Comparison of ENCODE assay signal across 8 cellular contexts in genomic region chr17:27531469-27531948, GRCh38.
DNase-seq lines count a peak whose midpoint lies in the region; TF ChIP-seq lines count a peak whose summit lies in the region.

No MANE protein-coding gene starts in this region.

- no peaks in the 10 kb centered on the region for H3K27me3 Mint-ChIP-seq in IgD-negative memory B cell
- no peaks in the 10 kb centered on the region for H3K27me3 Mint-ChIP-seq in activated naive CD4-positive, alpha-beta T cell treated with anti-CD3 and anti-CD28 coated beads for 36 hours (ENCODE audit: low read depth)

- H3K4me3 Mint-ChIP-seq in IgD-negative memory B cell = peak overlapping the region in 2 of 4 donors; percentile 4 to 54
- no peak overlapping the region for H3K4me3 Mint-ChIP-seq in activated naive CD4-positive, alpha-beta T cell treated with anti-CD3 and anti-CD28 coated beads for 36 hours

- peaks cover 18 to 66% (median 59%) of the 10 kb centered on the region in 5 donors for H3K4me1 ChIP-seq in subcutaneous abdominal adipose tissue (ENCODE audit: control insufficient read depth in 5 of 5, insufficient read depth in 5 of 5, low read length in 5 of 5)

- CTCF ChIA-PET in activated naive CD4-positive, alpha-beta T cell treated with anti-CD3 and anti-CD28 coated beads for 36 hours (lab: Charles Lee) = no interaction called here

- no peak for TF ChIP-seq CTCF in dorsolateral prefrontal cortex (IDR thresholded peaks at IDR 0.05 in 54 of 56, conservative IDR thresholded peaks at IDR 0.05 in 2 of 56; ENCODE audit: low read depth in 1 of 56, partially characterized antibody in 56 of 56)

- peaks cover 15 to 32% (median 31%) of the 10 kb centered on the region in 3 donors for H3K4me1 Mint-ChIP-seq in IgD-negative memory B cell
- H3K4me1 Mint-ChIP-seq in activated naive CD4-positive, alpha-beta T cell treated with anti-CD3 and anti-CD28 coated beads for 36 hours (ENCODE audit: low read depth) = peaks cover 49% of the 10 kb centered on the region

- no peaks in the 10 kb centered on the region for H3K9me3 ChIP-seq in subcutaneous abdominal adipose tissue (ENCODE audit: control insufficient read depth in 5 of 5, low read length in 5 of 5)

- peak overlapping the region; percentile 7 to 68 (median 27) for H3K27ac Mint-ChIP-seq in IgD-negative memory B cell
- H3K27ac Mint-ChIP-seq in activated naive CD4-positive, alpha-beta T cell treated with anti-CD3 and anti-CD28 coated beads for 36 hours = no peak overlapping the region

- intact Hi-C loops in dorsolateral prefrontal cortex (cut with DNase I) = no loop called here
- intact Hi-C loops in activated naive CD4-positive, alpha-beta T cell treated with anti-CD3 and anti-CD28 coated beads for 36 hours (cut with micrococcal nuclease) = no loop called here

- no peaks in the 10 kb centered on the region for H3K27me3 ChIP-seq in dorsolateral prefrontal cortex
- H3K27me3 ChIP-seq in subcutaneous abdominal adipose tissue (ENCODE audit: control insufficient read depth in 5 of 5, insufficient read depth in 4 of 5, low read length in 5 of 5) = no peaks in the 10 kb centered on the region

- H3K27ac ChIP-seq in dorsolateral prefrontal cortex (peak overlapping the region in 53 of 59 donors; percentile 9 to 87 (median 68)), subcutaneous abdominal adipose tissue (ENCODE audit: low read depth, low read length) (peak overlapping the region; percentile 41)

- no peak overlapping the region for H3K4me3 ChIP-seq in dorsolateral prefrontal cortex
- H3K4me3 ChIP-seq in subcutaneous abdominal adipose tissue (ENCODE audit: low read depth in 1 of 5, low read length in 5 of 5) = no peak overlapping the region

- no peaks in the 10 kb centered on the region for H3K9me3 Mint-ChIP-seq in IgD-negative memory B cell
- H3K9me3 Mint-ChIP-seq in activated naive CD4-positive, alpha-beta T cell treated with anti-CD3 and anti-CD28 coated beads for 36 hours = no peaks in the 10 kb centered on the region

- H3K36me3 Mint-ChIP-seq in IgD-negative memory B cell = peaks cover 2% of the 10 kb centered on the region
- H3K36me3 Mint-ChIP-seq in activated naive CD4-positive, alpha-beta T cell treated with anti-CD3 and anti-CD28 coated beads for 36 hours (ENCODE audit: low read depth) = peaks cover 3% of the 10 kb centered on the region

- H3K9ac ChIP-seq in subcutaneous abdominal adipose tissue (ENCODE audit: low read length in 5 of 5) = peak overlapping the region in 2 of 5 donors; percentile 7 to 54

- no peaks in the 10 kb centered on the region for H3K36me3 ChIP-seq in subcutaneous abdominal adipose tissue (ENCODE audit: control insufficient read depth in 5 of 5, insufficient read depth in 5 of 5, low read length in 5 of 5)

- DNase-seq in NK-92 treated with Interleukin-12 subunit alpha and Interleukin-12 subunit beta, amount 100 ng/mL, for 24 hours (lab: John Stamatoyannopoulos, UW) = peak; percentile 53
- DNase-seq in NK-92 (lab: John Stamatoyannopoulos, UW; ENCODE audit: unreplicated experiment) (no peak), dorsolateral prefrontal cortex (no peak), HuH-7.5 (ENCODE audit: low spot score) (no peak)
- no peak for DNase-seq in activated effector memory CD4-positive, alpha-beta T cell treated with Interleukin-2 at 50 U/mL for 16 hours
- no peak for DNase-seq in activated naive CD4-positive, alpha-beta T cell treated with anti-CD3 and anti-CD28 coated beads for 36 hours
